18 cellular contexts compared by ENCODE assay signal in genomic region chr11:71180694-71181466, GRCh38.
DNase-seq lines count a peak whose midpoint lies in the region; ATAC-seq, FAIRE-seq and TF ChIP-seq lines count a peak whose summit lies in the region.
"Had no signal": no experiment of that assay in that cellular context is flagged by ENCODE, and none has a peak within 500 bp of the region (broad histone marks: within the 10 kb centered on the region; RNA-seq: fewer than 3 reads in every experiment).

No MANE protein-coding gene starts in this region.

- no peak overlapping the region for H3K9ac ChIP-seq in HepG2 (ENCODE audit: insufficient read depth, low read depth, low read length)
- H3K9ac ChIP-seq: KMS-11 had no signal

- H2AFZ ChIP-seq in HepG2 (ENCODE audit: low read length) = no peak overlapping the region

- no peak for TF ChIP-seq POLR2A in HepG2 (IDR thresholded peaks at IDR 0.05; ENCODE audit: insufficient read depth in 1 of 2, low read depth in 2 of 2, low read length in 2 of 2)

- no peak overlapping the region for H3K4me2 ChIP-seq in HepG2 (ENCODE audit: low read depth, low read length)
- H3K4me2 ChIP-seq: KMS-11 had no signal

- in situ Hi-C loops in HepG2 (cut with HindIII; ENCODE audit: extremely low pct_ligation_motif_present, low pct_unique_long_range_greater_than_20kb) = no loop called here

- TF ChIP-seq EP300 in HepG2 (IDR thresholded peaks at IDR 0.05; ENCODE audit: low read depth in 2 of 2, low read length in 2 of 2) (no peak), HepG2 (CRISPR knock-in tag; IDR thresholded peaks at IDR 0.05; ENCODE audit: borderline replicate concordance) (no peak)

- H3K27ac ChIP-seq in right atrium auricular region (no peak overlapping the region), HepG2 (ENCODE audit: extremely low read length, insufficient read depth, low read length) (peak overlapping the region; percentile 18)
- H3K27ac ChIP-seq: KMS-11 had no signal

- H3K36me3 ChIP-seq in right atrium auricular region (no peaks in the 10 kb centered on the region), HepG2 (replicated peaks in 1 of 2; ENCODE audit: control insufficient read depth in 1 of 2, insufficient read depth in 2 of 2, low read length in 2 of 2) (peaks cover 4 to 23% of the 10 kb centered on the region in 2 experiments; a peak in 3 of 5 replicates)

- ATAC-seq in HepG2 = no peak
- ATAC-seq in sciatic nerve = no peak
- no peak for ATAC-seq in GM21360 (IDR thresholded peaks at IDR 0.05; ENCODE audit: unreplicated experiment)
- ATAC-seq in GM18520 (IDR thresholded peaks at IDR 0.05; ENCODE audit: unreplicated experiment) = no peak

- POLR2A ChIA-PET in HepG2 (lab: Yijun Ruan, JAX) = no interaction called here

- H3K27me3 ChIP-seq in right atrium auricular region (no peaks in the 10 kb centered on the region), HepG2 (ENCODE audit: control insufficient read depth in 1 of 2, insufficient read depth in 2 of 2, low read length in 2 of 2) (no peaks in the 10 kb centered on the region)

- no peak for TF ChIP-seq RAD21 in HepG2 (CRISPR knock-in tag; IDR thresholded peaks at IDR 0.05)

- no peak for FAIRE-seq in HepG2 (lab: Jason Lieb, UNC)
- FAIRE-seq: A204.1 had no signal

- H3K4me3 ChIP-seq in right atrium auricular region (no peak overlapping the region), HepG2 (replicated peaks in 1 of 3; ENCODE audit: insufficient read depth in 1 of 3, low read depth in 2 of 3, low read length in 3 of 3) (no peak overlapping the region)

- no TSS peak for BruUV-seq in HepG2 (replicated peaks; lab: Mats Ljungman, UMichigan)

- TF ChIP-seq CTCF in right atrium auricular region (IDR thresholded peaks at IDR 0.05) (no peak), HepG2 (CRISPR knock-in tag; IDR thresholded peaks at IDR 0.05) (no peak)

- DNase-seq in cardiac septum (ENCODE audit: low spot score) = peak; percentile 53
- DNase-seq in right atrium auricular region (ENCODE audit: low spot score) = no peak
- DNase-seq in HepG2 (ENCODE audit: low spot score) = no peak
- peak; percentile 15 for DNase-seq in sciatic nerve (ENCODE audit: low spot score)
- DNase-seq in NOMO-1 treated with DMSO at 0.1 percent for 48 hours (lab: John Stamatoyannopoulos, UW; ENCODE audit: unreplicated experiment) = no peak
- DNase-seq: DMS79, H7, IMR-90, NCI-H1105, NCI-H146, NCI-H2029, NCI-H2227 treated with DMSO at 0.1 percent for 48 hours, NCI-H524 treated with DMSO at 0.1 percent for 48 hours, Right ventricle myocardium superior had no signal

- 90% methylated on average over 15 of the region's 15 CpGs for WGBS in HepG2 (ENCODE audit: low lambda C conversion rate)

- H3K4me1 ChIP-seq in right atrium auricular region (no peaks in the 10 kb centered on the region), HepG2 (ENCODE audit: insufficient read depth, low read length) (peaks cover 33% of the 10 kb centered on the region)

- peaks cover 45% of the 10 kb centered on the region for H4K20me1 ChIP-seq in HepG2 (ENCODE audit: insufficient read depth, low read length)

- H3K9me3 ChIP-seq in right atrium auricular region = peaks cover 0 to 20% of the 10 kb centered on the region in 2 donors
- H3K9me3 ChIP-seq in HepG2 (ENCODE audit: low read length) = peaks cover 10% of the 10 kb centered on the region; the same call in 1 of the 2 replicates

- intact Hi-C loops in cardiac septum (cut with DNase I) = no loop called here
- intact Hi-C loops in HepG2 (cut with micrococcal nuclease; ENCODE audit: unreplicated experiment) = no loop called here
- intact Hi-C loops in sciatic nerve (cut with DNase I) = no loop called here

- H3K79me2 ChIP-seq in HepG2 (ENCODE audit: insufficient read depth, low read length) = peaks cover 65% of the 10 kb centered on the region

- CTCF ChIA-PET in HepG2 (lab: Yijun Ruan, JAX; ENCODE audit: low intra/inter-chr PET ratio, low total read pairs) = no interaction called here

TF ChIP-seq in HepG2, 621 proteins besides CTCF, POLR2A, EP300 and RAD21:
- TF ChIP-seq RBM22 (optimal IDR thresholded peaks at IDR 0.05; ENCODE audit: low read length) = peak; percentile 36
- TF ChIP-seq BCL6 (CRISPR knock-in tag; IDR thresholded peaks at IDR 0.05) = no peak
- no peak for TF ChIP-seq IKZF1 (IDR thresholded peaks at IDR 0.05)
- no peak for TF ChIP-seq CAMTA2 (CRISPR knock-in tag; IDR thresholded peaks at IDR 0.05; ENCODE audit: borderline replicate concordance)
- TF ChIP-seq ZNF350 (CRISPR knock-in tag; IDR thresholded peaks at IDR 0.05; ENCODE audit: borderline replicate concordance, low read depth) = no peak
- TF ChIP-seq ZNF501 (CRISPR knock-in tag; IDR thresholded peaks at IDR 0.05) = no peak
- no peak for TF ChIP-seq ZNF737 (CRISPR knock-in tag; IDR thresholded peaks at IDR 0.05; ENCODE audit: borderline replicate concordance)
- TF ChIP-seq ZC3H13 (CRISPR knock-in tag; IDR thresholded peaks at IDR 0.05) = no peak
- TF ChIP-seq JUND (CRISPR knock-in tag; IDR thresholded peaks at IDR 0.05) = no peak
- no peak for TF ChIP-seq RFX3 (CRISPR knock-in tag; IDR thresholded peaks at IDR 0.05)
- TF ChIP-seq TCF7L2 (IDR thresholded peaks at IDR 0.05; ENCODE audit: low read depth, low read length) = no peak
- no peak for TF ChIP-seq NCOR1 (IDR thresholded peaks at IDR 0.05; ENCODE audit: borderline replicate concordance, low read length)
- TF ChIP-seq MNT (IDR thresholded peaks at IDR 0.05) = peak; percentile 78
- no peak for TF ChIP-seq ZNF674 (CRISPR knock-in tag; IDR thresholded peaks at IDR 0.05; ENCODE audit: low read depth)
TF ChIP-seq in HepG2: peak in this region for 2.

Comparison
In these comparisons a context has a peak if more than half of its experiments do, and no peak if none do; other contexts are left out.
1. DNase-seq: peak in cardiac septum (single experiment) and sciatic nerve (single experiment); none in right atrium auricular region (single experiment), HepG2 (single experiment) and NOMO-1 treated with DMSO at 0.1 percent for 48 hours (single experiment).